Comparison of ENCODE assay signal across 1 cellular context in the genomic region with DNA sequence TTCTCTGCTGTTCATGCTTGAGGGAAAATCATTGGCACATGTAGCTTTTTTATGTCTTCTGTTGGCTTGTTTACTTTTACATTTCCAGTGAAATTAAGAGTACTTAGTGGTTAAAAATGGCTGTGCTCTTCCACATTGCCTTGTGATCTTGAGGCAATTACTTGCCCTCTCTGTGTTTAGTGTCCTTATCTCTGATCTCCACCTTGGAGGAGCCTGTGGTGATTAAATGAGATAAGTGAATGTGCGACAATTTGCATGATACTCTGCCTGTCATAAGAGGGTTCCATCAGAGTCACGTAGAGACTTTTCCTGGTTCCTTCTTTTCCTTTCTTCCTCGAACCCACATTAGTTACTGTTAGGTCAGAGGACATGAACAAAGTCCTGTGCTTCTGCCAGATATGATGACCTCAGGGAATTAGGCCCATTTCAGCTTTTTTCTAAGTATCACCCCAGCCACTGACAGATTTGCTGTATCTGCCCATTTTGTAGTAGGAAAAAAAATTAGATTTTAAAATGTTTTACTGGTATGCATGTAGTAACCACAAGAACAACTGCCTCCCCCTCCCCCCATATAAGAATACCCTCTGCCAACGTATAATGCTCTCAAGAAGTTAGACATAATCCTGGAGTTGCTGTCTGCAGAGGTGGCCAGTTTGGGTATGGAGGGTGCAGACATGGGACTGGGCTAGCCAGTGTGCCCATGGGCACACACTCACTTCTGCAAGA.
A peak's percentile ranks its signal among the peaks of the same experiment; 100 is the strongest.
TF ChIP-seq lines count a peak whose summit lies in the region.

No MANE protein-coding gene starts in this region.

TF ChIP-seq in K562, 482 proteins besides CTCF, POLR2A, EP300 and RAD21 (continued from another document and continues in another):
- TF ChIP-seq, protein P1, sequence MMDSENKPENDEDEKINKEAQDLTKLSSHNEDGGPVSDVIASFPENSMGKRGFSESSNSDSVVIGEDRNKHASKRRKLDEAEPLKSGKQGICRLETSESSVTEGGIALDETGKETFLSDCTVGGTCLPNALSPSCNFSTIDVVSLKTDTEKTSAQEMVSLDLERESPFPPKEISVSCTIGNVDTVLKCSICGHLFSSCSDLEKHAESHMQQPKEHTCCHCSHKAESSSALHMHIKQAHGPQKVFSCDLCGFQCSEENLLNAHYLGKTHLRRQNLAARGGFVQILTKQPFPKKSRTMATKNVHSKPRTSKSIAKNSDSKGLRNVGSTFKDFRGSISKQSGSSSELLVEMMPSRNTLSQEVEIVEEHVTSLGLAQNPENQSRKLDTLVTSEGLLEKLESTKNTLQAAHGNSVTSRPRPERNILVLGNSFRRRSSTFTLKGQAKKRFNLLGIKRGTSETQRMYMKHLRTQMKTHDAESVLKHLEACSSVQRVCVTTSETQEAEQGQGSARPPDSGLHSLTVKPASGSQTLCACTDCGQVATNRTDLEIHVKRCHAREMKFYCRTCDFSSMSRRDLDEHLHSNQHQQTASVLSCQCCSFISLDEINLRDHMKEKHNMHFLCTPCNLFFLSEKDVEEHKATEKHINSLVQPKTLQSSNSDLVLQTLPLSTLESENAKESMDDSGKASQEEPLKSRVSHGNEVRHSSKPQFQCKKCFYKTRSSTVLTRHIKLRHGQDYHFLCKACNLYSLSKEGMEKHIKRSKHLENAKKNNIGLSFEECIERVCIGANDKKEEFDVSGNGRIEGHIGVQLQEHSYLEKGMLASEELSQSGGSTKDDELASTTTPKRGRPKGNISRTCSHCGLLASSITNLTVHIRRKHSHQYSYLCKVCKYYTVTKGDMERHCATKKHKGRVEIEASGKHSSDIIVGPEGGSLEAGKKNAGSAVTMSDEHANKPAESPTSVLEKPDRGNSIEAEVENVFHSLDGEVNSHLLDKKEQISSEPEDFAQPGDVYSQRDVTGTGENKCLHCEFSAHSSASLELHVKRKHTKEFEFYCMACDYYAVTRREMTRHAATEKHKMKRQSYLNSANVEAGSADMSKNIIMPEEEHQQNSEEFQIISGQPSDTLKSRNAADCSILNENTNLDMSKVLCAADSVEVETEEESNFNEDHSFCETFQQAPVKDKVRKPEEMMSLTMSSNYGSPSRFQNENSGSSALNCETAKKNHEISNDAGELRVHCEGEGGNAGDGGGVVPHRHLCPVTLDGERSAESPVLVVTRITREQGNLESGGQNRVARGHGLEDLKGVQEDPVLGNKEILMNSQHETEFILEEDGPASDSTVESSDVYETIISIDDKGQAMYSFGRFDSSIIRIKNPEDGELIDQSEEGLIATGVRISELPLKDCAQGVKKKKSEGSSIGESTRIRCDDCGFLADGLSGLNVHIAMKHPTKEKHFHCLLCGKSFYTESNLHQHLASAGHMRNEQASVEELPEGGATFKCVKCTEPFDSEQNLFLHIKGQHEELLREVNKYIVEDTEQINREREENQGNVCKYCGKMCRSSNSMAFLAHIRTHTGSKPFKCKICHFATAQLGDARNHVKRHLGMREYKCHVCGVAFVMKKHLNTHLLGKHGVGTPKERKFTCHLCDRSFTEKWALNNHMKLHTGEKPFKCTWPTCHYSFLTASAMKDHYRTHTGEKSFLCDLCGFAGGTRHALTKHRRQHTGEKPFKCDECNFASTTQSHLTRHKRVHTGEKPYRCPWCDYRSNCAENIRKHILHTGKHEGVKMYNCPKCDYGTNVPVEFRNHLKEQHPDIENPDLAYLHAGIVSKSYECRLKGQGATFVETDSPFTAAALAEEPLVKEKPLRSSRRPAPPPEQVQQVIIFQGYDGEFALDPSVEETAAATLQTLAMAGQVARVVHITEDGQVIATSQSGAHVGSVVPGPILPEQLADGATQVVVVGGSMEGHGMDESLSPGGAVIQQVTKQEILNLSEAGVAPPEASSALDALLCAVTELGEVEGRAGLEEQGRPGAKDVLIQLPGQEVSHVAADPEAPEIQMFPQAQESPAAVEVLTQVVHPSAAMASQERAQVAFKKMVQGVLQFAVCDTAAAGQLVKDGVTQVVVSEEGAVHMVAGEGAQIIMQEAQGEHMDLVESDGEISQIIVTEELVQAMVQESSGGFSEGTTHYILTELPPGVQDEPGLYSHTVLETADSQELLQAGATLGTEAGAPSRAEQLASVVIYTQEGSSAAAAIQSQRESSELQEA (IDR thresholded peaks at IDR 0.05; ENCODE audit: low read depth): no peak
- TF ChIP-seq ASH1L (IDR thresholded peaks at IDR 0.05; ENCODE audit: borderline replicate concordance, low read depth, partially characterized antibody): no peak
- TF ChIP-seq, protein P2, sequence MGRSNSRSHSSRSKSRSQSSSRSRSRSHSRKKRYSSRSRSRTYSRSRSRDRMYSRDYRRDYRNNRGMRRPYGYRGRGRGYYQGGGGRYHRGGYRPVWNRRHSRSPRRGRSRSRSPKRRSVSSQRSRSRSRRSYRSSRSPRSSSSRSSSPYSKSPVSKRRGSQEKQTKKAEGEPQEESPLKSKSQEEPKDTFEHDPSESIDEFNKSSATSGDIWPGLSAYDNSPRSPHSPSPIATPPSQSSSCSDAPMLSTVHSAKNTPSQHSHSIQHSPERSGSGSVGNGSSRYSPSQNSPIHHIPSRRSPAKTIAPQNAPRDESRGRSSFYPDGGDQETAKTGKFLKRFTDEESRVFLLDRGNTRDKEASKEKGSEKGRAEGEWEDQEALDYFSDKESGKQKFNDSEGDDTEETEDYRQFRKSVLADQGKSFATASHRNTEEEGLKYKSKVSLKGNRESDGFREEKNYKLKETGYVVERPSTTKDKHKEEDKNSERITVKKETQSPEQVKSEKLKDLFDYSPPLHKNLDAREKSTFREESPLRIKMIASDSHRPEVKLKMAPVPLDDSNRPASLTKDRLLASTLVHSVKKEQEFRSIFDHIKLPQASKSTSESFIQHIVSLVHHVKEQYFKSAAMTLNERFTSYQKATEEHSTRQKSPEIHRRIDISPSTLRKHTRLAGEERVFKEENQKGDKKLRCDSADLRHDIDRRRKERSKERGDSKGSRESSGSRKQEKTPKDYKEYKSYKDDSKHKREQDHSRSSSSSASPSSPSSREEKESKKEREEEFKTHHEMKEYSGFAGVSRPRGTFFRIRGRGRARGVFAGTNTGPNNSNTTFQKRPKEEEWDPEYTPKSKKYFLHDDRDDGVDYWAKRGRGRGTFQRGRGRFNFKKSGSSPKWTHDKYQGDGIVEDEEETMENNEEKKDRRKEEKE (IDR thresholded peaks at IDR 0.05; ENCODE audit: borderline replicate concordance in 1 of 2, control insufficient read depth in 1 of 2, low read depth in 2 of 2, low read length in 1 of 2): peak in 1 of 2 experiments; percentile 49; a peak in 1 of 4 replicates
- TF ChIP-seq RNF2 (IDR thresholded peaks at IDR 0.05): no peak
- peak; percentile 20 to 94; a peak in 3 of 4 replicates for TF ChIP-seq RCOR1 (IDR thresholded peaks at IDR 0.05; ENCODE audit: borderline replicate concordance in 1 of 2, low read depth in 2 of 2, low read length in 2 of 2)
- no peak for TF ChIP-seq ZNF668 (CRISPR knock-in tag; IDR thresholded peaks at IDR 0.05)
- no peak for TF ChIP-seq BMI1 (IDR thresholded peaks at IDR 0.05; ENCODE audit: low read length)
- TF ChIP-seq, protein P3, sequence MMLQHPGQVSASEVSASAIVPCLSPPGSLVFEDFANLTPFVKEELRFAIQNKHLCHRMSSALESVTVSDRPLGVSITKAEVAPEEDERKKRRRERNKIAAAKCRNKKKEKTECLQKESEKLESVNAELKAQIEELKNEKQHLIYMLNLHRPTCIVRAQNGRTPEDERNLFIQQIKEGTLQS (IDR thresholded peaks at IDR 0.05): no peak; the same call in 1 of the 2 replicates
- TF ChIP-seq, protein P3 (CRISPR knock-in tag; conservative IDR thresholded peaks at IDR 0.05): 0 out of 2 replicates have a peak, but pooled peaks have one; percentile 26
- TF ChIP-seq STAT5A (IDR thresholded peaks at IDR 0.05; ENCODE audit: borderline replicate concordance, low read length): peak; percentile 71; the same call in 1 of the 2 replicates
- no peak for TF ChIP-seq SRSF9 (IDR thresholded peaks at IDR 0.05; ENCODE audit: borderline replicate concordance, low read depth, low read length)
- TF ChIP-seq ZNF311 (CRISPR knock-in tag; IDR thresholded peaks at IDR 0.05): no peak
- no peak for TF ChIP-seq NR3C1 (CRISPR knock-in tag; IDR thresholded peaks at IDR 0.05)
- TF ChIP-seq IFI16 (CRISPR knock-in tag; IDR thresholded peaks at IDR 0.05): no peak
- no peak for TF ChIP-seq RBM15 (IDR thresholded peaks at IDR 0.05; ENCODE audit: insufficient read depth, low read length)
- no peak for TF ChIP-seq TRIM28 (IDR thresholded peaks at IDR 0.05)
- no peak for TF ChIP-seq CEBPG (CRISPR knock-in tag; IDR thresholded peaks at IDR 0.05)
- no peak for TF ChIP-seq CEBPG (tag; conservative IDR thresholded peaks at IDR 0.05 in 1 of 2, IDR thresholded peaks at IDR 0.05 in 1 of 2)
- no peak for TF ChIP-seq ZNF507 (tag; conservative IDR thresholded peaks at IDR 0.05)
- TF ChIP-seq HCFC1 (IDR thresholded peaks at IDR 0.05; ENCODE audit: low read depth, low read length): no peak
- TF ChIP-seq BACH1 (tag; IDR thresholded peaks at IDR 0.05): no peak
- TF ChIP-seq, protein P4, sequence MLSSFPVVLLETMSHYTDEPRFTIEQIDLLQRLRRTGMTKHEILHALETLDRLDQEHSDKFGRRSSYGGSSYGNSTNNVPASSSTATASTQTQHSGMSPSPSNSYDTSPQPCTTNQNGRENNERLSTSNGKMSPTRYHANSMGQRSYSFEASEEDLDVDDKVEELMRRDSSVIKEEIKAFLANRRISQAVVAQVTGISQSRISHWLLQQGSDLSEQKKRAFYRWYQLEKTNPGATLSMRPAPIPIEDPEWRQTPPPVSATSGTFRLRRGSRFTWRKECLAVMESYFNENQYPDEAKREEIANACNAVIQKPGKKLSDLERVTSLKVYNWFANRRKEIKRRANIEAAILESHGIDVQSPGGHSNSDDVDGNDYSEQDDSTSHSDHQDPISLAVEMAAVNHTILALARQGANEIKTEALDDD (IDR thresholded peaks at IDR 0.05): no peak
- no peak for TF ChIP-seq ZNF57 (CRISPR knock-in tag; IDR thresholded peaks at IDR 0.05)
- TF ChIP-seq RFX1 (IDR thresholded peaks at IDR 0.05): no peak
- TF ChIP-seq GABPB2 (CRISPR knock-in tag; conservative IDR thresholded peaks at IDR 0.05): no peak
- no peak for TF ChIP-seq ZNF224 (CRISPR knock-in tag; IDR thresholded peaks at IDR 0.05)
- no peak for TF ChIP-seq KDM5B (IDR thresholded peaks at IDR 0.05; ENCODE audit: insufficient replicate concordance, low read depth, low read length)
- no peak for TF ChIP-seq MCM5 (IDR thresholded peaks at IDR 0.05; ENCODE audit: low read depth)
- TF ChIP-seq JUNB (CRISPR knock-in tag; conservative IDR thresholded peaks at IDR 0.05): no peak
- TF ChIP-seq ZC3H11A (IDR thresholded peaks at IDR 0.05; ENCODE audit: low read depth, low read length): no peak
- no peak for TF ChIP-seq POLR2B (IDR thresholded peaks at IDR 0.05; ENCODE audit: low read depth, partially characterized antibody)
- no peak for TF ChIP-seq PHF20 (IDR thresholded peaks at IDR 0.05; ENCODE audit: partially characterized antibody)
- TF ChIP-seq, protein P5, sequence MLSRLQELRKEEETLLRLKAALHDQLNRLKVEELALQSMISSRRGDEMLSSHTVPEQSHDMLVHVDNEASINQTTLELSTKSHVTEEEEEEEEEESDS (CRISPR knock-in tag; IDR thresholded peaks at IDR 0.05): no peak
- TF ChIP-seq, protein P6, sequence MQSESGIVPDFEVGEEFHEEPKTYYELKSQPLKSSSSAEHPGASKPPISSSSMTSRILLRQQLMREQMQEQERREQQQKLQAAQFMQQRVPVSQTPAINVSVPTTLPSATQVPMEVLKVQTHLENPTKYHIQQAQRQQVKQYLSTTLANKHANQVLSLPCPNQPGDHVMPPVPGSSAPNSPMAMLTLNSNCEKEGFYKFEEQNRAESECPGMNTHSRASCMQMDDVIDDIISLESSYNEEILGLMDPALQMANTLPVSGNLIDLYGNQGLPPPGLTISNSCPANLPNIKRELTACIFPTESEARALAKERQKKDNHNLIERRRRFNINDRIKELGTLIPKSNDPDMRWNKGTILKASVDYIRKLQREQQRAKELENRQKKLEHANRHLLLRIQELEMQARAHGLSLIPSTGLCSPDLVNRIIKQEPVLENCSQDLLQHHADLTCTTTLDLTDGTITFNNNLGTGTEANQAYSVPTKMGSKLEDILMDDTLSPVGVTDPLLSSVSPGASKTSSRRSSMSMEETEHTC (IDR thresholded peaks at IDR 0.05): no peak
- TF ChIP-seq, protein P7, sequence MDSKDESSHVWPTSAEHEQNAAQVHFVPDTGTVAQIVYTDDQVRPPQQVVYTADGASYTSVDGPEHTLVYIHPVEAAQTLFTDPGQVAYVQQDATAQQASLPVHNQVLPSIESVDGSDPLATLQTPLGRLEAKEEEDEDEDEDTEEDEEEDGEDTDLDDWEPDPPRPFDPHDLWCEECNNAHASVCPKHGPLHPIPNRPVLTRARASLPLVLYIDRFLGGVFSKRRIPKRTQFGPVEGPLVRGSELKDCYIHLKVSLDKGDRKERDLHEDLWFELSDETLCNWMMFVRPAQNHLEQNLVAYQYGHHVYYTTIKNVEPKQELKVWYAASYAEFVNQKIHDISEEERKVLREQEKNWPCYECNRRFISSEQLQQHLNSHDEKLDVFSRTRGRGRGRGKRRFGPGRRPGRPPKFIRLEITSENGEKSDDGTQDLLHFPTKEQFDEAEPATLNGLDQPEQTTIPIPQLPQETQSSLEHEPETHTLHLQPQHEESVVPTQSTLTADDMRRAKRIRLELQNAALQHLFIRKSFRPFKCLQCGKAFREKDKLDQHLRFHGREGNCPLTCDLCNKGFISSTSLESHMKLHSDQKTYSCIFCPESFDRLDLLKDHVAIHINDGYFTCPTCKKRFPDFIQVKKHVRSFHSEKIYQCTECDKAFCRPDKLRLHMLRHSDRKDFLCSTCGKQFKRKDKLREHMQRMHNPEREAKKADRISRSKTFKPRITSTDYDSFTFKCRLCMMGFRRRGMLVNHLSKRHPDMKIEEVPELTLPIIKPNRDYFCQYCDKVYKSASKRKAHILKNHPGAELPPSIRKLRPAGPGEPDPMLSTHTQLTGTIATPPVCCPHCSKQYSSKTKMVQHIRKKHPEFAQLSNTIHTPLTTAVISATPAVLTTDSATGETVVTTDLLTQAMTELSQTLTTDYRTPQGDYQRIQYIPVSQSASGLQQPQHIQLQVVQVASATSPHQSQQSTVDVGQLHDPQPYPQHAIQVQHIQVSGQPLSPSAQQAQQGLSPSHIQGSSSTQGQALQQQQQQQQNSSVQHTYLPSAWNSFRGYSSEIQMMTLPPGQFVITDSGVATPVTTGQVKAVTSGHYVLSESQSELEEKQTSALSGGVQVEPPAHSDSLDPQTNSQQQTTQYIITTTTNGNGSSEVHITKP (IDR thresholded peaks at IDR 0.05; ENCODE audit: partially characterized antibody): no peak
- TF ChIP-seq, protein P8, sequence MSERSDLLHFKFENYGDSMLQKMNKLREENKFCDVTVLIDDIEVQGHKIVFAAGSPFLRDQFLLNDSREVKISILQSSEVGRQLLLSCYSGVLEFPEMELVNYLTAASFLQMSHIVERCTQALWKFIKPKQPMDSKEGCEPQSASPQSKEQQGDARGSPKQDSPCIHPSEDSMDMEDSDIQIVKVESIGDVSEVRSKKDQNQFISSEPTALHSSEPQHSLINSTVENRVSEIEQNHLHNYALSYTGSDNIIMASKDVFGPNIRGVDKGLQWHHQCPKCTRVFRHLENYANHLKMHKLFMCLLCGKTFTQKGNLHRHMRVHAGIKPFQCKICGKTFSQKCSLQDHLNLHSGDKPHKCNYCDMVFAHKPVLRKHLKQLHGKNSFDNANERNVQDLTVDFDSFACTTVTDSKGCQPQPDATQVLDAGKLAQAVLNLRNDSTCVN (CRISPR knock-in tag; IDR thresholded peaks at IDR 0.05): no peak
- TF ChIP-seq ZNF263 (CRISPR knock-in tag; IDR thresholded peaks at IDR 0.05; ENCODE audit: borderline replicate concordance): no peak
- TF ChIP-seq NFIX (CRISPR knock-in tag; IDR thresholded peaks at IDR 0.05; ENCODE audit: low read depth): no peak
- no peak for TF ChIP-seq STAG1 (CRISPR knock-in tag; IDR thresholded peaks at IDR 0.05; ENCODE audit: borderline replicate concordance)
- no peak for TF ChIP-seq CHD1 (IDR thresholded peaks at IDR 0.05; ENCODE audit: low read length)
